In the genomic region with DNA sequence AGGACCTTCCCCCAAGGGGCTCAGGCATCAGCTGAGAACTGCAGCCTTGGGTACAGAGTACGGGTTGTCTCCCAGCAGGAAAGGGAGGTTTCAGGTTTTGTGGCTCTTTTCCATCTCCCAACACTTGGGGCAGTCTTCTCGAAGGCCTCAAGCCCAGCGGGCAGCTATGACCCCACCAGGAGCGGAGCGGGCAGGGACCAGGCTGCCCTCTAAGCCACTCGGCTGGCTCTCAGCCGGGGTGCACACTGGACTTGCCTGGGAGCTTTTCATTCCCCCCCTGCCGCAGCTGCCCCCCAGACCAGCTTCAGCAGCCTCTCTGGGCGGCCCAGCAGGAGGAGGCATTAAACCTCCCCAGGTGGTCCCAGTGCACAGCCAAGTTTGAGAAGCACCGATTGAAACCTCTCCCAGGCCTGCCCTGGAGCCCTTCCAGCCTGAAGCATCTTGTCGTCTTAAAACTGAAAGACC, we compare ENCODE assay signal across 13 cellular contexts. TPM values are rescaled to one million over a fixed set of nuclear protein-coding genes. Genes with fewer than 3 reads are reported as not detected.
A peak's percentile ranks its signal among the peaks of the same experiment; 100 is the strongest.
DNase-seq lines count a peak whose midpoint lies in the region; ATAC-seq, FAIRE-seq and TF ChIP-seq lines count a peak whose summit lies in the region.
"Had no signal": no experiment of that assay in that cellular context is flagged by ENCODE, and none has a peak within 500 bp of the region (broad histone marks: within the 10 kb centered on the region; RNA-seq: fewer than 3 reads in every experiment).

No MANE protein-coding gene starts in this region.

- H3K4me3 Mint-ChIP-seq in astrocyte (ENCODE audit: unreplicated experiment) = no peak overlapping the region

- H3K4me3 ChIP-seq in astrocyte (ENCODE audit: insufficient read depth, low read depth, low read length) = no peak overlapping the region

- no peaks in the 10 kb centered on the region for H3K79me2 ChIP-seq in astrocyte (ENCODE audit: insufficient read depth, low read length)

- H3K27ac ChIP-seq in astrocyte (ENCODE audit: low read depth, low read length) = no peak overlapping the region

- H3K4me2 ChIP-seq in astrocyte (ENCODE audit: low read length) = no peak overlapping the region

- peaks cover 5% of the 10 kb centered on the region for H3K4me1 ChIP-seq in astrocyte (ENCODE audit: insufficient read depth, low read length)

- DNase-seq in NCI-H1417 (lab: John Stamatoyannopoulos, UW) = peak in 2 of 3 experiments; percentile 34 to 59
- DNase-seq in NCI-H1417 treated with DMSO at 0.1 percent for 48 hours (lab: John Stamatoyannopoulos, UW) = no peak
- DNase-seq in astrocyte (ENCODE audit: low read depth) = no peak
- DNase-seq in left ventricle myocardium superior = no peak
- DNase-seq in superior temporal gyrus (ENCODE audit: extremely low spot score) = peak; percentile 63
- DNase-seq in activated CD4-positive, alpha-beta T cell treated with anti-CD3 and anti-CD28 coated beads for 1 hour = no peak
- DNase-seq: effector CD8-positive, alpha-beta T cell; NCI-H748 treated with DMSO at 0.1 percent for 48 hours had no signal

- H3K27ac Mint-ChIP-seq in astrocyte (ENCODE audit: unreplicated experiment) = no peak overlapping the region
- H3K27ac Mint-ChIP-seq: activated T-helper 2 cell treated with anti-CD3 and anti-CD28 coated beads, Interferon-gamma antibody, Interleukin-2, Interleukin-4, amounts not matched to agents 10 μg/mL and 5 μg/mL and 100 μg/mL, durations not matched to agents 14 hours and 24 hours and 36 hours had no signal

- peak; percentile 27 for TF ChIP-seq CTCF in astrocyte (IDR thresholded peaks at IDR 0.05; ENCODE audit: insufficient read depth, low read depth, low read length)

- no peaks in the 10 kb centered on the region for H3K9me3 ChIP-seq in astrocyte (ENCODE audit: insufficient read depth, low read depth, low read length)

- peaks cover 37% of the 10 kb centered on the region for H3K27me3 ChIP-seq in astrocyte (ENCODE audit: insufficient read depth, low read length)

- ATAC-seq in left ventricle myocardium superior (peak; percentile 9), HG02798 (IDR thresholded peaks at IDR 0.05; ENCODE audit: poor library complexity, unreplicated experiment) (no peak), HG03045 (IDR thresholded peaks at IDR 0.05; ENCODE audit: unreplicated experiment) (no peak)

- H3K36me3 ChIP-seq in astrocyte (ENCODE audit: insufficient read depth, low read length) = no peaks in the 10 kb centered on the region

- H3K27me3 Mint-ChIP-seq in astrocyte (ENCODE audit: low read depth, unreplicated experiment) = peaks cover 51% of the 10 kb centered on the region

- no peak overlapping the region for H2AFZ ChIP-seq in astrocyte (ENCODE audit: low read depth, low read length)

- peaks cover 10% of the 10 kb centered on the region for H4K20me1 ChIP-seq in astrocyte (ENCODE audit: insufficient read depth, low read length)

- H3K36me3 Mint-ChIP-seq in astrocyte (ENCODE audit: low read depth, unreplicated experiment) = no peaks in the 10 kb centered on the region

- no peak for FAIRE-seq in astrocyte (lab: Jason Lieb, UNC)
- FAIRE-seq: A204.1, islet of Langerhans had no signal

- no peak overlapping the region for H3K9ac ChIP-seq in astrocyte (ENCODE audit: low read length)

- H3K4me1 Mint-ChIP-seq in astrocyte (ENCODE audit: low read depth, unreplicated experiment) = peaks cover 10% of the 10 kb centered on the region

- no peaks in the 10 kb centered on the region for H3K9me3 Mint-ChIP-seq in astrocyte (ENCODE audit: unreplicated experiment)
- H3K9me3 Mint-ChIP-seq: activated T-helper 2 cell treated with anti-CD3 and anti-CD28 coated beads, Interferon-gamma antibody, Interleukin-2, Interleukin-4, amounts not matched to agents 10 μg/mL and 5 μg/mL and 100 μg/mL, durations not matched to agents 14 hours and 24 hours and 36 hours had no signal

- intact Hi-C loops in left ventricle myocardium superior (cut with micrococcal nuclease) = no loop called here

RNA-seq across cellular contexts. Expression of gene NTNG2, which starts 20.8 kb away (rescaled TPM):
- 2.4 and 2.5 TPM in 2 replicates for total RNA-seq in astrocyte
- 1.9 TPM for total RNA-seq in left ventricle myocardium superior

Comparison
In these comparisons a context has a peak if more than half of its experiments do, and no peak if none do; other contexts are left out.
1. DNase-seq: peak in NCI-H1417 (2 of 3) and superior temporal gyrus (single experiment); none in NCI-H1417 treated with DMSO at 0.1 percent for 48 hours (single experiment), astrocyte (single experiment), left ventricle myocardium superior (single experiment) and activated CD4-positive, alpha-beta T cell treated with anti-CD3 and anti-CD28 coated beads for 1 hour (single experiment).